Comparison of ENCODE assay signal across 29 cellular contexts in the genomic region with DNA sequence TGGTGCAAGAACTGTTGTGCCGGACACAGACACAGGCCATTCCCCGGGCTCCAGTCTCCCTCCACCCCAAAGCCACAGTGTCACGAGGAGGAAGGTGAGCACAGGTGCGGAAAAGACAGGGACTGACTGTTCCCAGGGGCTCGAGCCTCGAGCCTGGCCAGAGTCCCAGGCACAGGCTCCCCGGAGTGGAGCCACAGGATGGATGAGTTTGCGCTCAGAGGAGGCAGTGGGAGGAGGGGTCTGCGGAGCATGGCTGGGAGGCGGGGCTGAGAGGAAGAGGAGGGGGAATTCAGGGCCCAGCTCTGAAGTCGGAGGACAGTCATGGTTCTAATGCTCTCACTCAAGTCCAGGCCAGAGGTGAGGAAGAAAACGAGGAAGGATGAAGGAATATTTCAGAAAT.
"Had no signal": no experiment of that assay in that cellular context is flagged by ENCODE, and none has a peak within 500 bp of the region (broad histone marks: within the 10 kb centered on the region; RNA-seq: fewer than 3 reads in every experiment).

No MANE protein-coding gene starts in this region.

- DNase-seq: activated CD4-positive, alpha-beta T cell treated with anti-CD3 and anti-CD28 coated beads for 48 hours; activated CD4-positive, alpha-beta T cell treated with anti-CD3 and anti-CD28 coated beads, Interleukin-2, amount 50 U/mL, for 48 hours; activated CD4-positive, CD25-positive, alpha-beta regulatory T cell treated with anti-CD3 and anti-CD28 coated beads, Interleukin-2, amount 50 U/mL, for 72 hours; activated CD8-positive, alpha-beta memory T cell treated with anti-CD3 and anti-CD28 coated beads, Interleukin-2, amount 10 ng/mL, durations not matched to agents 7 days and 5 days; activated effector memory CD4-positive, alpha-beta T cell treated with Interleukin-2 at 50 U/mL for 16 hours; activated naive CD4-positive, alpha-beta T cell; activated T-cell treated with anti-CD3 and anti-CD28 coated beads, Interleukin-2, amount 50 U/mL, for 24 hours; amygdala; Karpas-422; MM.1S; NCI-H1436 treated with DMSO at 0.1 percent for 48 hours; NCI-H1930; NCI-H2107; NCI-H446 treated with DMSO at 0.1 percent for 48 hours; NCI-H524 treated with DMSO at 0.1 percent for 48 hours; NK-92 treated with Interleukin-12 subunit alpha and Interleukin-12 subunit beta, amount 100 ng/mL, for 24 hours; Peyer's patch; Right ventricle myocardium superior; SJCRH30; SW 1271 had no signal

- H3K27me3 Mint-ChIP-seq: activated CD8-positive, alpha-beta memory T cell treated with anti-CD3 and anti-CD28 coated beads, Interleukin-2, amount 10 ng/mL, durations not matched to agents 7 days and 5 days; activated T-cell treated with anti-CD3 and anti-CD28 coated beads, Interleukin-2, amount 50 U/mL, for 24 hours; brain had no signal

- H3K4me1 Mint-ChIP-seq: activated CD8-positive, alpha-beta memory T cell treated with anti-CD3 and anti-CD28 coated beads, Interleukin-2, amount 10 ng/mL, durations not matched to agents 7 days and 5 days; central memory CD8-positive, alpha-beta T cell; WTC11 had no signal

- H3K4me3 Mint-ChIP-seq: activated CD8-positive, alpha-beta memory T cell treated with anti-CD3 and anti-CD28 coated beads, Interleukin-2, amount 10 ng/mL, durations not matched to agents 7 days and 5 days; activated naive CD8-positive, alpha-beta T cell; activated T-cell treated with anti-CD3 and anti-CD28 coated beads, Interleukin-2, amount 50 U/mL, for 24 hours; activated T-helper 1 cell treated with anti-CD3 and anti-CD28 coated beads, Interleukin-12 subunit alpha, Interleukin-12 subunit beta, Interleukin-2, Interleukin-4 antibody, amounts not matched to agents 30 ng/mL and 10 ng/mL and 1 ng/mL, durations not matched to agents 14 hours and 24 hours and 36 hours; brain; central memory CD8-positive, alpha-beta T cell; T-helper 2 cell treated with Interferon-gamma antibody and Interleukin-4, amounts not matched to agents 5 μg/mL and 100 μg/mL, for 36 hours; WTC11 had no signal

- H3K27ac Mint-ChIP-seq: activated CD8-positive, alpha-beta memory T cell treated with anti-CD3 and anti-CD28 coated beads, Interleukin-2, amount 10 ng/mL, durations not matched to agents 7 days and 5 days; activated naive CD8-positive, alpha-beta T cell; activated T-cell treated with anti-CD3 and anti-CD28 coated beads, Interleukin-2, amount 50 U/mL, for 24 hours; activated T-helper 1 cell treated with anti-CD3 and anti-CD28 coated beads, Interleukin-12 subunit alpha, Interleukin-12 subunit beta, Interleukin-2, Interleukin-4 antibody, amounts not matched to agents 30 ng/mL and 10 ng/mL and 1 ng/mL, durations not matched to agents 14 hours and 24 hours and 36 hours; T-helper 2 cell treated with Interferon-gamma antibody and Interleukin-4, amounts not matched to agents 5 μg/mL and 100 μg/mL, for 36 hours; WTC11 had no signal

- H3K9me3 Mint-ChIP-seq: activated T-cell treated with anti-CD3 and anti-CD28 coated beads, Interleukin-2, amount 50 U/mL, for 24 hours; activated T-helper 1 cell treated with anti-CD3 and anti-CD28 coated beads, Interleukin-12 subunit alpha, Interleukin-12 subunit beta, Interleukin-2, Interleukin-4 antibody, amounts not matched to agents 30 ng/mL and 10 ng/mL and 1 ng/mL, durations not matched to agents 14 hours and 24 hours and 36 hours; central memory CD8-positive, alpha-beta T cell; T-helper 2 cell treated with Interferon-gamma antibody and Interleukin-4, amounts not matched to agents 5 μg/mL and 100 μg/mL, for 36 hours had no signal

- H3K36me3 ChIP-seq: Peyer's patch, SJCRH30 had no signal

- H3K36me3 Mint-ChIP-seq: activated CD8-positive, alpha-beta memory T cell treated with anti-CD3 and anti-CD28 coated beads, Interleukin-2, amount 10 ng/mL, durations not matched to agents 7 days and 5 days; activated naive CD8-positive, alpha-beta T cell; brain had no signal

- H3K27ac ChIP-seq: Peyer's patch, RWPE1, SJCRH30 had no signal

- H3K27me3 ChIP-seq: Peyer's patch had no signal

- ATAC-seq: activated CD8-positive, alpha-beta memory T cell treated with anti-CD3 and anti-CD28 coated beads, Interleukin-2, amount 10 ng/mL, durations not matched to agents 7 days and 5 days; K562; SK-N-SH treated with all-trans-retinoic acid at 6 μM for 48 hours; WTC11 had no signal

- H3K4me3 ChIP-seq: K562, Peyer's patch, SJCRH30 had no signal

- H3K4me1 ChIP-seq: Peyer's patch, SJCRH30 had no signal

- H3K9me3 ChIP-seq: Peyer's patch had no signal
